Comparison of ENCODE assay signal across 23 cellular contexts in genomic region chr2:204225633-204226032, GRCh38.
"Had no signal": no experiment of that assay in that cellular context is flagged by ENCODE, and none has a peak within 500 bp of the region (broad histone marks: within the 10 kb centered on the region; RNA-seq: fewer than 3 reads in every experiment).

No MANE protein-coding gene starts in this region.

- H3K27me3 ChIP-seq: left lung, right atrium auricular region, tibial artery, upper lobe of right lung had no signal

- H3K4me3 ChIP-seq: esophagus squamous epithelium, left lung, lower lobe of right lung, right atrium auricular region, suprapubic skin, tibial artery, upper lobe of right lung had no signal

- DNase-seq: activated CD4-positive, alpha-beta T cell treated with anti-CD3 and anti-CD28 coated beads for 36 hours; activated CD4-positive, alpha-beta T cell treated with anti-CD3 and anti-CD28 coated beads, Interleukin-2, amount 50 U/mL, for 4 hours; activated CD4-positive, CD25-positive, alpha-beta regulatory T cell; activated effector memory CD4-positive, alpha-beta T cell treated with Interleukin-2 at 50 U/mL for 16 hours; activated naive CD4-positive, alpha-beta T cell treated with Interleukin-2 at 50 U/mL for 16 hours; activated T-cell treated with anti-CD3 and anti-CD28 coated beads for 4 hours; anterior cingulate cortex; dermis blood vessel endothelial cell; effector CD4-positive, alpha-beta T cell; esophagus squamous epithelium; foreskin melanocyte; kidney glomerular epithelial cell; left lung; lower lobe of right lung; mesenchymal stem cell; stimulated activated CD4-positive, alpha-beta T cell treated with anti-CD3 and anti-CD28 coated beads, Interleukin-15, amount 100 ng/mL, for 24 hours; stimulated activated CD4-positive, alpha-beta T cell treated with anti-CD3 and anti-CD28 coated beads, Interleukin-2, amount 100 ng/mL, for 24 hours; stimulated activated naive B cell treated with anti-CD40 and anti-IgM and Interleukin-4, amounts not matched to agents 10 μg/mL and 1 μg/mL and 100 μg/mL, for 72 hours; tibial artery; upper lobe of right lung had no signal

- H3K4me1 ChIP-seq: left lung, lower lobe of right lung, suprapubic skin, upper lobe of right lung had no signal

- H3K36me3 ChIP-seq: esophagus squamous epithelium, left lung, lower lobe of right lung, right atrium auricular region, suprapubic skin, tibial artery, upper lobe of right lung had no signal

- ATAC-seq: activated CD4-positive, alpha-beta T cell treated with anti-CD3 and anti-CD28 coated beads for 36 hours; left lung; lower lobe of right lung; natural killer cell treated with Interleukin-12 subunit alpha and Interleukin-12 subunit beta and Interleukin-15 and Interleukin-18, amount 100 ng/mL, for 72 hours; stimulated activated naive B cell treated with anti-CD40 and anti-IgM and Interleukin-4, amounts not matched to agents 10 μg/mL and 1 μg/mL and 100 μg/mL, for 72 hours; upper lobe of right lung had no signal

- H3K9me3 ChIP-seq: esophagus squamous epithelium, left lung, lower lobe of right lung, right atrium auricular region, suprapubic skin, tibial artery, upper lobe of right lung had no signal
